ENCODE assay signal across 21 cellular contexts in genomic region chr6:30703011-30703410, GRCh38.
"Had no signal": no experiment of that assay in that cellular context is flagged by ENCODE, and none has a peak within 500 bp of the region (broad histone marks: within the 10 kb centered on the region; RNA-seq: fewer than 3 reads in every experiment).

No MANE protein-coding gene starts in this region.

- H3K4me3 Mint-ChIP-seq: endodermal cell; nephron; stimulated activated memory B cell treated with anti-CD40 and anti-IgM and Interleukin-4, amounts not matched to agents 10 μg/mL and 1 μg/mL and 100 μg/mL, for 72 hours; stimulated activated naive CD8-positive, alpha-beta T cell treated with anti-CD3 and anti-CD28 coated beads, Interleukin-15, amount 100 ng/mL, for 72 hours had no signal

- H3K27me3 ChIP-seq: colonic mucosa, sigmoid colon, testis, tibial nerve had no signal

- H3K4me3 ChIP-seq: colonic mucosa, lung, sigmoid colon, skin epidermis, testis, tibial nerve had no signal

- H3K9me3 ChIP-seq: colonic mucosa, sigmoid colon, testis, tibial nerve had no signal

- H3K36me3 ChIP-seq: colonic mucosa had no signal

- DNase-seq: cerebellar nuclear complex; colonic mucosa; effector CD4-positive, alpha-beta T cell; endodermal cell; foreskin melanocyte; head of caudate nucleus; hippocampal formation; kidney glomerular epithelial cell; mesenchymal stem cell; midbrain; sigmoid colon; stimulated activated CD4-positive, alpha-beta T cell treated with anti-CD3 and anti-CD28 coated beads, Interleukin-12 subunit alpha, Interleukin-12 subunit beta, amount 100 ng/mL, for 4 hours; stimulated activated CD4-positive, alpha-beta T cell treated with anti-CD3 and anti-CD28 coated beads, Interleukin-2, amount 100 ng/mL, for 48 hours; stimulated activated naive CD8-positive, alpha-beta T cell treated with anti-CD3 and anti-CD28 coated beads, Interleukin-15, amount 100 ng/mL, for 72 hours; testis had no signal

- ATAC-seq: left lobe of liver; stimulated activated memory B cell treated with anti-CD40 and anti-IgM and Interleukin-4, amounts not matched to agents 10 μg/mL and 1 μg/mL and 100 μg/mL, for 72 hours; stimulated activated naive CD8-positive, alpha-beta T cell treated with anti-CD3 and anti-CD28 coated beads, Interleukin-15, amount 100 ng/mL, for 72 hours had no signal

- H3K4me1 Mint-ChIP-seq: nephron had no signal

- H3K27ac Mint-ChIP-seq: endodermal cell; nephron; stimulated activated memory B cell treated with anti-CD40 and anti-IgM and Interleukin-4, amounts not matched to agents 10 μg/mL and 1 μg/mL and 100 μg/mL, for 72 hours; stimulated activated naive CD8-positive, alpha-beta T cell treated with anti-CD3 and anti-CD28 coated beads, Interleukin-15, amount 100 ng/mL, for 72 hours had no signal

- H3K27ac ChIP-seq: colonic mucosa, sigmoid colon, skin epidermis, testis, tibial nerve had no signal

- H3K27me3 Mint-ChIP-seq: stimulated activated memory B cell treated with anti-CD40 and anti-IgM and Interleukin-4, amounts not matched to agents 10 μg/mL and 1 μg/mL and 100 μg/mL, for 72 hours; stimulated activated naive CD8-positive, alpha-beta T cell treated with anti-CD3 and anti-CD28 coated beads, Interleukin-15, amount 100 ng/mL, for 72 hours had no signal

- H3K9me3 Mint-ChIP-seq: endodermal cell; nephron; stimulated activated memory B cell treated with anti-CD40 and anti-IgM and Interleukin-4, amounts not matched to agents 10 μg/mL and 1 μg/mL and 100 μg/mL, for 72 hours; stimulated activated naive CD8-positive, alpha-beta T cell treated with anti-CD3 and anti-CD28 coated beads, Interleukin-15, amount 100 ng/mL, for 72 hours had no signal

- H3K4me1 ChIP-seq: colonic mucosa, sigmoid colon, testis, tibial nerve had no signal
